In genomic region chr11:130388607-130389205, GRCh38 we compare ENCODE assay signal across 15 cellular contexts. TPM values are rescaled to one million over a fixed set of nuclear protein-coding genes. Genes with fewer than 3 reads are reported as not detected.
A peak's percentile ranks its signal among the peaks of the same experiment; 100 is the strongest.
DNase-seq lines count a peak whose midpoint lies in the region; ATAC-seq and TF ChIP-seq lines count a peak whose summit lies in the region.
"Had no signal": no experiment of that assay in that cellular context is flagged by ENCODE, and none has a peak within 500 bp of the region (broad histone marks: within the 10 kb centered on the region; RNA-seq: fewer than 3 reads in every experiment).

No MANE protein-coding gene starts in this region.

- peak; percentile 74 for ATAC-seq in stimulated activated naive CD8-positive, alpha-beta T cell treated with anti-CD3 and anti-CD28 coated beads, Interleukin-15, amount 100 ng/mL, for 72 hours
- ATAC-seq in GM18511 (IDR thresholded peaks at IDR 0.05; ENCODE audit: unreplicated experiment) = no peak
- ATAC-seq: Panc1 had no signal

- POLR2A ChIA-PET in activated CD4-positive, alpha-beta memory T cell treated with anti-CD3 and anti-CD28 coated beads, Interleukin-2, amount 10 ng/mL, durations not matched to agents 7 days and 5 days (lab: Charles Lee) = no interaction called here

- H3K4me3 Mint-ChIP-seq in activated CD4-positive, alpha-beta memory T cell treated with anti-CD3 and anti-CD28 coated beads, Interleukin-2, amount 10 ng/mL, durations not matched to agents 7 days and 5 days = peak overlapping the region; percentile 12
- peak overlapping the region; percentile 77 to 89 (median 85) for H3K4me3 Mint-ChIP-seq in immature natural killer cell
- H3K4me3 Mint-ChIP-seq in stimulated activated naive CD8-positive, alpha-beta T cell treated with anti-CD3 and anti-CD28 coated beads, Interleukin-15, amount 100 ng/mL, for 72 hours = peak overlapping the region; percentile 67 to 71

- peak; percentile 31 for DNase-seq in stimulated activated CD4-positive, alpha-beta T cell treated with anti-CD3 and anti-CD28 coated beads, Interleukin-15, amount 100 ng/mL, for 24 hours
- DNase-seq in stimulated activated CD4-positive, alpha-beta T cell treated with anti-CD3 and anti-CD28 coated beads, Interleukin-2, amount 100 ng/mL, for 48 hours = no peak
- peak; percentile 21 for DNase-seq in activated CD4-positive, alpha-beta memory T cell treated with anti-CD3 and anti-CD28 coated beads, Interleukin-2, amount 10 ng/mL, durations not matched to agents 7 days and 5 days
- DNase-seq in immature natural killer cell (peak; percentile 68 to 80 (median 73)), vagina (ENCODE audit: extremely low spot score in 2 of 2) (no peak), HuH-7.5 (ENCODE audit: low spot score) (no peak)
- peak; percentile 7 to 12 for DNase-seq in stimulated activated naive CD8-positive, alpha-beta T cell treated with anti-CD3 and anti-CD28 coated beads, Interleukin-15, amount 100 ng/mL, for 72 hours
- DNase-seq: AML-193, midbrain, NCI-H1417 treated with DMSO at 0.1 percent for 48 hours, NCI-H510A treated with DMSO at 0.1 percent for 48 hours had no signal

- H3K9me3 ChIP-seq in vagina = no peaks in the 10 kb centered on the region

- intact Hi-C loops in vagina (cut with DNase I) = no loop called here

- no peak for TF ChIP-seq CTCF in vagina (IDR thresholded peaks at IDR 0.05)

- H3K27ac Mint-ChIP-seq in activated CD4-positive, alpha-beta memory T cell treated with anti-CD3 and anti-CD28 coated beads, Interleukin-2, amount 10 ng/mL, durations not matched to agents 7 days and 5 days = peak overlapping the region; percentile 38
- H3K27ac Mint-ChIP-seq in immature natural killer cell = peak overlapping the region; percentile 94 to 99 (median 96)
- peak overlapping the region in 1 of 2 donors; percentile 86 for H3K27ac Mint-ChIP-seq in stimulated activated naive CD8-positive, alpha-beta T cell treated with anti-CD3 and anti-CD28 coated beads, Interleukin-15, amount 100 ng/mL, for 72 hours
- H3K27ac Mint-ChIP-seq: progenitor cell of endocrine pancreas had no signal

- no peaks in the 10 kb centered on the region for H3K27me3 ChIP-seq in vagina
- H3K27me3 ChIP-seq: dorsolateral prefrontal cortex had no signal

- CTCF ChIA-PET in activated CD4-positive, alpha-beta memory T cell treated with anti-CD3 and anti-CD28 coated beads, Interleukin-2, amount 10 ng/mL, durations not matched to agents 7 days and 5 days (lab: Charles Lee) = no interaction called here

- H3K36me3 Mint-ChIP-seq in activated CD4-positive, alpha-beta memory T cell treated with anti-CD3 and anti-CD28 coated beads, Interleukin-2, amount 10 ng/mL, durations not matched to agents 7 days and 5 days (ENCODE audit: low read depth) = no peaks in the 10 kb centered on the region
- H3K36me3 Mint-ChIP-seq in immature natural killer cell = peaks cover 0 to 3% (median 0%) of the 10 kb centered on the region in 3 donors

- peaks cover 18% of the 10 kb centered on the region for H3K4me1 Mint-ChIP-seq in activated CD4-positive, alpha-beta memory T cell treated with anti-CD3 and anti-CD28 coated beads, Interleukin-2, amount 10 ng/mL, durations not matched to agents 7 days and 5 days
- H3K4me1 Mint-ChIP-seq in immature natural killer cell = peaks cover 57 to 62% of the 10 kb centered on the region in 2 donors
- H3K4me1 Mint-ChIP-seq in stimulated activated naive CD8-positive, alpha-beta T cell treated with anti-CD3 and anti-CD28 coated beads, Interleukin-15, amount 100 ng/mL, for 72 hours = peaks cover 26% of the 10 kb centered on the region

- TF ChIP-seq POLR2A in vagina (IDR thresholded peaks at IDR 0.05) = no peak

- H3K9me3 Mint-ChIP-seq in activated CD4-positive, alpha-beta memory T cell treated with anti-CD3 and anti-CD28 coated beads, Interleukin-2, amount 10 ng/mL, durations not matched to agents 7 days and 5 days = no peaks in the 10 kb centered on the region
- no peaks in the 10 kb centered on the region for H3K9me3 Mint-ChIP-seq in immature natural killer cell
- H3K9me3 Mint-ChIP-seq in stimulated activated naive CD8-positive, alpha-beta T cell treated with anti-CD3 and anti-CD28 coated beads, Interleukin-15, amount 100 ng/mL, for 72 hours = no peaks in the 10 kb centered on the region

- H3K36me3 ChIP-seq in vagina = no peaks in the 10 kb centered on the region

- no peak overlapping the region for H3K27ac ChIP-seq in vagina

- H3K4me3 ChIP-seq in vagina = no peak overlapping the region
- H3K4me3 ChIP-seq: dorsolateral prefrontal cortex had no signal

- peaks cover 3% of the 10 kb centered on the region for H3K27me3 Mint-ChIP-seq in activated CD4-positive, alpha-beta memory T cell treated with anti-CD3 and anti-CD28 coated beads, Interleukin-2, amount 10 ng/mL, durations not matched to agents 7 days and 5 days
- peaks cover 2 to 17% (median 3%) of the 10 kb centered on the region in 3 donors for H3K27me3 Mint-ChIP-seq in immature natural killer cell (ENCODE audit: low read depth in 3 of 3)
- no peaks in the 10 kb centered on the region for H3K27me3 Mint-ChIP-seq in stimulated activated naive CD8-positive, alpha-beta T cell treated with anti-CD3 and anti-CD28 coated beads, Interleukin-15, amount 100 ng/mL, for 72 hours

- H3K4me1 ChIP-seq in vagina = peaks cover 5% of the 10 kb centered on the region

RNA-seq across cellular contexts. Expression of gene ADAMTS8, which starts 39.7 kb away (rescaled TPM):
- total RNA-seq in activated CD4-positive, alpha-beta memory T cell treated with anti-CD3 and anti-CD28 coated beads, Interleukin-2, amount 10 ng/mL, durations not matched to agents 7 days and 5 days = not detected
- polyA plus RNA-seq in immature natural killer cell = under 1 TPM in 1 of 3 donors, not detected in 2; 0.18 TPM
- 1.5 TPM for total RNA-seq in vagina

RNA-seq across cellular contexts. Expression of gene ADAMTS15, which starts 59.7 kb away (rescaled TPM):
- not detected for total RNA-seq in activated CD4-positive, alpha-beta memory T cell treated with anti-CD3 and anti-CD28 coated beads, Interleukin-2, amount 10 ng/mL, durations not matched to agents 7 days and 5 days
- not detected for polyA plus RNA-seq in immature natural killer cell
- 12.0 TPM for total RNA-seq in vagina

Comparison
In these comparisons a context has a peak if more than half of its experiments do, and no peak if none do; other contexts are left out.
1. DNase-seq: peak in stimulated activated CD4-positive, alpha-beta T cell treated with anti-CD3 and anti-CD28 coated beads, Interleukin-15, amount 100 ng/mL, for 24 hours (single experiment), activated CD4-positive, alpha-beta memory T cell treated with anti-CD3 and anti-CD28 coated beads, Interleukin-2, amount 10 ng/mL, durations not matched to agents 7 days and 5 days (single experiment), immature natural killer cell (3 of 3) and stimulated activated naive CD8-positive, alpha-beta T cell treated with anti-CD3 and anti-CD28 coated beads, Interleukin-15, amount 100 ng/mL, for 72 hours (2 of 2); none in stimulated activated CD4-positive, alpha-beta T cell treated with anti-CD3 and anti-CD28 coated beads, Interleukin-2, amount 100 ng/mL, for 48 hours (0 of 2), vagina (0 of 2) and HuH-7.5 (single experiment).
2. H3K4me3 Mint-ChIP-seq: peak in every context shown above with its lines; median percentile 85 in immature natural killer cell; 69 in stimulated activated naive CD8-positive, alpha-beta T cell treated with anti-CD3 and anti-CD28 coated beads, Interleukin-15, amount 100 ng/mL, for 72 hours; 12 in activated CD4-positive, alpha-beta memory T cell treated with anti-CD3 and anti-CD28 coated beads, Interleukin-2, amount 10 ng/mL, durations not matched to agents 7 days and 5 days.
3. RNA of gene ADAMTS15, which starts 59.7 kb away (total RNA-seq): 12.0 TPM in vagina (single experiment); not detected in activated CD4-positive, alpha-beta memory T cell treated with anti-CD3 and anti-CD28 coated beads, Interleukin-2, amount 10 ng/mL, durations not matched to agents 7 days and 5 days; every median in the first group is over 10 times any median in the second.